10 cellular contexts compared by ENCODE assay signal in the genomic region with DNA sequence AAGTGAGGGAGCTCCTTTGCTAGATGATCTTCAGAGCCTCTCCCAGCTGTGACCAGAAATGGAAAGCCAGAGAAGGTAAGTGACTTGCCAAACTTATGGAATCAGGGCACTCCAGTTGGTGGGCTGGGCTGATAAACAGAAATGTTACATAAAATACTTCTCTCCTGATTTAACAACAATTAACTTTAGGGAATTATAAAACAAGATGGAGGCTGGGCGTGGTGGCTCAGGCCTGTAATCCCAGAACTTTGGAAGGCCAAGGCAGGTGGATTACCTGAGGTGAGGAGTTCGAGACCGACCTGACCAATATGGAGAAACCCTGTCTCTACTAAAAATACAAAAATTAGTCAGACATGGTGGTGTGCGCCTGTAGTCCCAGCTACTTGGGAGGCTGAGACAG. TPM values are rescaled to one million over a fixed set of nuclear protein-coding genes. Genes with fewer than 3 reads are reported as not detected.
DNase-seq lines count a peak whose midpoint lies in the region; ATAC-seq and TF ChIP-seq lines count a peak whose summit lies in the region.
"Had no signal": no experiment of that assay in that cellular context is flagged by ENCODE, and none has a peak within 500 bp of the region (broad histone marks: within the 10 kb centered on the region; RNA-seq: fewer than 3 reads in every experiment).

No MANE protein-coding gene starts in this region.

- CTCF ChIA-PET in activated CD4-positive, alpha-beta T cell treated with anti-CD3 and anti-CD28 coated beads, Interleukin-2, amount 10 ng/mL, durations not matched to agents 7 days and 5 days (lab: Charles Lee) = interaction anchor here (1.1 to 1.2 kb wide), 2 partner anchors 10 to 21 kb away, joined by 3 read pairs; no protein-coding TSS in a partner anchor

- DNase-seq in activated CD4-positive, alpha-beta T cell treated with anti-CD3 and anti-CD28 coated beads, Interleukin-2, amount 10 ng/mL, durations not matched to agents 7 days and 5 days = no peak
- no peak for DNase-seq in activated CD4-positive, alpha-beta T cell treated with anti-CD3 and anti-CD28 coated beads, Interleukin-2, amount 50 U/mL, for 1 hour
- DNase-seq in T-helper 17 cell (no peak), glutamatergic neuron (no peak), HPDE6-E6E7 (ENCODE audit: extremely low spot score) (no peak), dermis blood vessel endothelial cell (no peak)
- DNase-seq: NCI-H1694 had no signal

- ATAC-seq in T-helper 17 cell (no peak), GM18909 (IDR thresholded peaks at IDR 0.05; ENCODE audit: poor library complexity, unreplicated experiment) (no peak)
- ATAC-seq in stimulated activated memory B cell treated with anti-CD40 and anti-IgM and Interleukin-4, amounts not matched to agents 10 μg/mL and 1 μg/mL and 100 μg/mL, for 72 hours = no peak

- no peaks in the 10 kb centered on the region for H3K9me3 ChIP-seq in T-helper 17 cell (ENCODE audit: control insufficient read depth, low read length, poor library complexity, severe bottlenecking)
- H3K9me3 ChIP-seq: neutrophil had no signal

- H3K36me3 Mint-ChIP-seq in activated CD4-positive, alpha-beta T cell treated with anti-CD3 and anti-CD28 coated beads, Interleukin-2, amount 10 ng/mL, durations not matched to agents 7 days and 5 days (ENCODE audit: low read depth) = peaks cover 36% of the 10 kb centered on the region
- peaks cover 6% of the 10 kb centered on the region for H3K36me3 Mint-ChIP-seq in T-helper 17 cell (ENCODE audit: low read depth)
- no peaks in the 10 kb centered on the region for H3K36me3 Mint-ChIP-seq in glutamatergic neuron (ENCODE audit: unreplicated experiment)
- H3K36me3 Mint-ChIP-seq in stimulated activated memory B cell treated with anti-CD40 and anti-IgM and Interleukin-4, amounts not matched to agents 10 μg/mL and 1 μg/mL and 100 μg/mL, for 72 hours = peaks cover 26% of the 10 kb centered on the region

- H3K27me3 Mint-ChIP-seq in activated CD4-positive, alpha-beta T cell treated with anti-CD3 and anti-CD28 coated beads, Interleukin-2, amount 10 ng/mL, durations not matched to agents 7 days and 5 days = peaks cover 9% of the 10 kb centered on the region
- H3K27me3 Mint-ChIP-seq in T-helper 17 cell (peaks cover 9% of the 10 kb centered on the region), glutamatergic neuron (ENCODE audit: unreplicated experiment) (peaks cover 4% of the 10 kb centered on the region)
- no peaks in the 10 kb centered on the region for H3K27me3 Mint-ChIP-seq in stimulated activated memory B cell treated with anti-CD40 and anti-IgM and Interleukin-4, amounts not matched to agents 10 μg/mL and 1 μg/mL and 100 μg/mL, for 72 hours

- H3K4me3 Mint-ChIP-seq in activated CD4-positive, alpha-beta T cell treated with anti-CD3 and anti-CD28 coated beads, Interleukin-2, amount 10 ng/mL, durations not matched to agents 7 days and 5 days = peak overlapping the region; percentile 94
- H3K4me3 Mint-ChIP-seq in T-helper 17 cell = peak overlapping the region; percentile 99
- H3K4me3 Mint-ChIP-seq in glutamatergic neuron (ENCODE audit: unreplicated experiment) = peak overlapping the region; percentile 97
- peak overlapping the region; percentile 85 for H3K4me3 Mint-ChIP-seq in stimulated activated memory B cell treated with anti-CD40 and anti-IgM and Interleukin-4, amounts not matched to agents 10 μg/mL and 1 μg/mL and 100 μg/mL, for 72 hours

- peak overlapping the region; percentile 96 for H3K27ac Mint-ChIP-seq in activated CD4-positive, alpha-beta T cell treated with anti-CD3 and anti-CD28 coated beads, Interleukin-2, amount 10 ng/mL, durations not matched to agents 7 days and 5 days
- H3K27ac Mint-ChIP-seq in T-helper 17 cell (peak overlapping the region; percentile 97), glutamatergic neuron (ENCODE audit: unreplicated experiment) (peak overlapping the region; percentile 90)
- peak overlapping the region; percentile 90 for H3K27ac Mint-ChIP-seq in stimulated activated memory B cell treated with anti-CD40 and anti-IgM and Interleukin-4, amounts not matched to agents 10 μg/mL and 1 μg/mL and 100 μg/mL, for 72 hours

- POLR2A ChIA-PET in activated CD4-positive, alpha-beta T cell treated with anti-CD3 and anti-CD28 coated beads, Interleukin-2, amount 10 ng/mL, durations not matched to agents 7 days and 5 days (lab: Charles Lee) = interaction anchor here (0.9 kb wide), 1 partner anchor 957 kb away, joined by 3 read pairs; a partner anchor contains a TSS

- peaks cover 42% of the 10 kb centered on the region for H3K4me1 Mint-ChIP-seq in activated CD4-positive, alpha-beta T cell treated with anti-CD3 and anti-CD28 coated beads, Interleukin-2, amount 10 ng/mL, durations not matched to agents 7 days and 5 days
- H3K4me1 Mint-ChIP-seq in T-helper 17 cell = peaks cover 26% of the 10 kb centered on the region
- H3K4me1 Mint-ChIP-seq in glutamatergic neuron (ENCODE audit: low read depth, unreplicated experiment) = peaks cover 6% of the 10 kb centered on the region
- H3K4me1 Mint-ChIP-seq in stimulated activated memory B cell treated with anti-CD40 and anti-IgM and Interleukin-4, amounts not matched to agents 10 μg/mL and 1 μg/mL and 100 μg/mL, for 72 hours = peaks cover 41% of the 10 kb centered on the region

- peaks cover 2% of the 10 kb centered on the region for H3K9me3 Mint-ChIP-seq in activated CD4-positive, alpha-beta T cell treated with anti-CD3 and anti-CD28 coated beads, Interleukin-2, amount 10 ng/mL, durations not matched to agents 7 days and 5 days
- H3K9me3 Mint-ChIP-seq in glutamatergic neuron (ENCODE audit: unreplicated experiment) = peaks cover 10% of the 10 kb centered on the region
- H3K9me3 Mint-ChIP-seq in stimulated activated memory B cell treated with anti-CD40 and anti-IgM and Interleukin-4, amounts not matched to agents 10 μg/mL and 1 μg/mL and 100 μg/mL, for 72 hours = no peaks in the 10 kb centered on the region

- TF ChIP-seq CTCF in glutamatergic neuron (IDR thresholded peaks at IDR 0.05; ENCODE audit: partially characterized antibody, unreplicated experiment) = no peak

RNA-seq across cellular contexts. Expression of a gene that starts 0.9 kb away (rescaled TPM):
- total RNA-seq in activated CD4-positive, alpha-beta T cell treated with anti-CD3 and anti-CD28 coated beads, Interleukin-2, amount 10 ng/mL, durations not matched to agents 7 days and 5 days = 10 to 100 TPM; 52.7 to 53.9 TPM
- total RNA-seq in T-helper 17 cell (10 to 100 TPM; 70.5 to 78.7 TPM), glutamatergic neuron (ENCODE audit: unreplicated experiment) (28.4 TPM), dermis blood vessel endothelial cell (10.0 and 11.6 TPM in 2 replicates)
